1 cellular context compared by ENCODE assay signal in the genomic region with DNA sequence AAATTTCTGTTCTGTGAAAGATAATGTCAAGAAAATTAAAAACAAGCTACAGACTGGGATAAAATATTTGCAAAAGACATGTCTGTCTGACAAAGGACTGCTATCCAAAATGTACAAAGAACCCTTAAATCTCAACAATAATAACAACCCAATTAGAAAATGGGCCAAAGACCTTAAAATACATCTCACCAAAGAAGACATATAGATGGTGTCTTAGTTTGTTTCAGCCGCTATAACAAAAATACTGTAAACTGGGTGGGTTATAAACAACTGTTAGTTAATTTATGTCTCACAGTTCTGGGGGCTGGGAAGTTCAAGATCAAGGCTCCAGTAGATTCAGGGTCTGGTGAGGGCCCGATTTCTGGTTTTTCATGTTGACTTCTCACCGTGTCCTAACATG.
TF ChIP-seq lines count a peak whose summit lies in the region.

No MANE protein-coding gene starts in this region.

TF ChIP-seq in HepG2, 621 proteins besides CTCF, POLR2A, EP300 and RAD21 (continued from another document):
- TF ChIP-seq ZNF263 (CRISPR knock-in tag; IDR thresholded peaks at IDR 0.05), result no peak
